ENCODE assay signal across 8 cellular contexts in genomic region chr15:34109775-34110663, GRCh38. TPM values are rescaled to one million over a fixed set of nuclear protein-coding genes. Genes with fewer than 3 reads are reported as not detected.
DNase-seq lines count a peak whose midpoint lies in the region; ATAC-seq and TF ChIP-seq lines count a peak whose summit lies in the region.

No MANE protein-coding gene starts in this region.

- H3K4me1 Mint-ChIP-seq in natural killer cell, result no peaks in the 10 kb centered on the region
- H3K4me1 Mint-ChIP-seq in natural killer cell treated with Interleukin-12 subunit alpha and Interleukin-12 subunit beta and Interleukin-15 and Interleukin-18, amount 100 ng/mL, for 72 hours (ENCODE audit: low read depth in 2 of 2), result no peaks in the 10 kb centered on the region

- H3K4me1 ChIP-seq in mammary epithelial cell (ENCODE audit: insufficient read depth, low read length), result no peaks in the 10 kb centered on the region
- no peaks in the 10 kb centered on the region for H3K4me1 ChIP-seq in mucosa of descending colon (ENCODE audit: low read depth)

- dilution Hi-C loops in mammary epithelial cell (cut with HindIII; ENCODE audit: low sequenced_read_pairs), result no loop called here

- WGBS in mammary epithelial cell (ENCODE audit: low coverage, missing lambda C conversion rate), result 58% methylated on average over 5 of the region's 5 CpGs

- H3K4me3 ChIP-seq in mammary epithelial cell (replicated peaks in 1 of 3; ENCODE audit: insufficient read depth in 1 of 3, low read depth in 2 of 3, low read length in 3 of 3) (no peak overlapping the region), mucosa of descending colon (no peak overlapping the region)

- H3K9ac ChIP-seq in mammary epithelial cell (ENCODE audit: insufficient read depth, low read length), result no peak overlapping the region

- H3K27me3 ChIP-seq in mammary epithelial cell (ENCODE audit: insufficient read depth, low read length), result no peaks in the 10 kb centered on the region

- in situ Hi-C loops in mammary epithelial cell (cut with MboI; ENCODE audit: low sequenced_read_pairs in 2 of 2), result loop anchor here (10.0 to 25.0 kb wide), 5 partner anchors 65 to 477 kb away; partner anchors contain the start of genes GOLGA8B (in 2 of the 2), KATNBL1 (in 1 of the 2) and LPCAT4 (in 1 of the 2)

- H3K36me3 Mint-ChIP-seq in natural killer cell, result no peaks in the 10 kb centered on the region
- no peaks in the 10 kb centered on the region for H3K36me3 Mint-ChIP-seq in natural killer cell treated with Interleukin-12 subunit alpha and Interleukin-12 subunit beta and Interleukin-15 and Interleukin-18, amount 100 ng/mL, for 72 hours

- no peak overlapping the region for H3K4me3 Mint-ChIP-seq in natural killer cell
- H3K4me3 Mint-ChIP-seq in natural killer cell treated with Interleukin-12 subunit alpha and Interleukin-12 subunit beta and Interleukin-15 and Interleukin-18, amount 100 ng/mL, for 72 hours, result no peak overlapping the region

- no peaks in the 10 kb centered on the region for H3K79me2 ChIP-seq in mammary epithelial cell (ENCODE audit: insufficient read depth, low read length)

- H3K9me3 ChIP-seq in mammary epithelial cell (replicated peaks; ENCODE audit: insufficient read depth, low read length) (no peaks in the 10 kb centered on the region), mucosa of descending colon (no peaks in the 10 kb centered on the region)

- no peak overlapping the region for H3K4me2 ChIP-seq in mammary epithelial cell (ENCODE audit: insufficient read depth, low read depth, low read length)

- no peaks in the 10 kb centered on the region for H4K20me1 ChIP-seq in mammary epithelial cell (ENCODE audit: insufficient read depth, low read length)

- BruUV-seq in mammary epithelial cell (replicated peaks; lab: Mats Ljungman, UMichigan), result no TSS peak

- H3K36me3 ChIP-seq in mammary epithelial cell (ENCODE audit: insufficient read depth, low read length) (no peaks in the 10 kb centered on the region), mucosa of descending colon (ENCODE audit: low read depth) (no peaks in the 10 kb centered on the region)

- ATAC-seq in natural killer cell (peak in 1 of 3 donors; percentile 38), mucosa of descending colon (peak; percentile 38), HG02840 (IDR thresholded peaks at IDR 0.05; ENCODE audit: low FRiP score, unreplicated experiment) (no peak), GM21619 (IDR thresholded peaks at IDR 0.05; ENCODE audit: unreplicated experiment) (no peak)
- ATAC-seq in natural killer cell treated with Interleukin-12 subunit alpha and Interleukin-12 subunit beta and Interleukin-15 and Interleukin-18, amount 100 ng/mL, for 72 hours, result no peak

- no peak for DNase-seq in natural killer cell
- DNase-seq in natural killer cell treated with Interleukin-12 subunit alpha and Interleukin-12 subunit beta and Interleukin-15 and Interleukin-18, amount 100 ng/mL, for 72 hours (ENCODE audit: low spot score), result no peak
- DNase-seq in NCI-H2171 treated with DMSO at 0.1 percent for 48 hours (lab: John Stamatoyannopoulos, UW), result peak; percentile 67
- peak; percentile 21 for DNase-seq in mammary epithelial cell
- DNase-seq in mucosa of descending colon, result peak in 1 of 3 donors; percentile 15
- no peak for DNase-seq in activated T-cell treated with anti-CD3 and anti-CD28 coated beads, Interleukin-2, amount 50 U/mL, for 1 hour

- peaks cover 5 to 10% of the 10 kb centered on the region in 2 donors for H3K27me3 Mint-ChIP-seq in natural killer cell (ENCODE audit: low read depth in 2 of 2)
- H3K27me3 Mint-ChIP-seq in natural killer cell treated with Interleukin-12 subunit alpha and Interleukin-12 subunit beta and Interleukin-15 and Interleukin-18, amount 100 ng/mL, for 72 hours, result peaks cover 5 to 12% of the 10 kb centered on the region in 2 donors

- peak; percentile 28 for TF ChIP-seq CTCF in natural killer cell (IDR thresholded peaks at IDR 0.05)
- peak; percentile 58 to 77 for TF ChIP-seq CTCF in mammary epithelial cell (conservative IDR thresholded peaks at IDR 0.05 in 1 of 2, IDR thresholded peaks at IDR 0.05 in 1 of 2; ENCODE audit: extremely low read depth in 1 of 2, insufficient read depth in 1 of 2, low read depth in 1 of 2, low read length in 2 of 2)
- no peak for TF ChIP-seq CTCF in mucosa of descending colon (IDR thresholded peaks at IDR 0.05)

- intact Hi-C loops in natural killer cell (cut with micrococcal nuclease) (no loop called here), mammary epithelial cell (cut with micrococcal nuclease) (loop anchor here (1.0 kb wide), 3 partner anchors 100 to 478 kb away; partner anchors contain the start of genes KATNBL1 and LPCAT4), mucosa of descending colon (cut with DNase I, micrococcal nuclease) (loop anchor here in 1 of 2 donors (10.0 kb wide), 1 partner anchor 105 kb away; the partner anchor contains the start of gene KATNBL1)

- CTCF ChIA-PET in mammary epithelial cell (lab: Charles Lee; ENCODE audit: low non-redundant PET), result interaction anchor here (0.6 to 1.0 kb wide), 2 partner anchors 100 to 258 kb away, joined by 3 to 9 read pairs; partner anchors contain the start of gene KATNBL1

- no peak overlapping the region for H3K27ac Mint-ChIP-seq in natural killer cell
- H3K27ac Mint-ChIP-seq in natural killer cell treated with Interleukin-12 subunit alpha and Interleukin-12 subunit beta and Interleukin-15 and Interleukin-18, amount 100 ng/mL, for 72 hours, result no peak overlapping the region

- no peak overlapping the region for H2AFZ ChIP-seq in mammary epithelial cell (ENCODE audit: low read depth, low read length)

- H3K9me3 Mint-ChIP-seq in natural killer cell, result no peaks in the 10 kb centered on the region
- H3K9me3 Mint-ChIP-seq in natural killer cell treated with Interleukin-12 subunit alpha and Interleukin-12 subunit beta and Interleukin-15 and Interleukin-18, amount 100 ng/mL, for 72 hours, result no peaks in the 10 kb centered on the region

- H3K27ac ChIP-seq in mammary epithelial cell (ENCODE audit: insufficient read depth, low read depth, low read length), result no peak overlapping the region

RNA-seq across cellular contexts. Expression of gene PGBD4, which starts 8.1 kb away (rescaled TPM):
- total RNA-seq in natural killer cell, result 1 to 10 TPM; 3.2 to 4.2 (median 4.0) TPM
- total RNA-seq in natural killer cell treated with Interleukin-12 subunit alpha and Interleukin-12 subunit beta and Interleukin-15 and Interleukin-18, amount 100 ng/mL, for 72 hours, result 1 to 10 TPM; 3.4 to 4.4 TPM
- total RNA-seq in mammary epithelial cell, result 1 to 10 TPM; 1.3 to 2.1 TPM
- polyA plus RNA-seq in mammary epithelial cell, result 0.94 TPM
- polyA minus RNA-seq in mammary epithelial cell, result 0.83 TPM
- 1 to 10 TPM; 1.4 to 2.0 (median 1.7) TPM for total RNA-seq in mucosa of descending colon

RNA-seq across cellular contexts. Expression of gene EMC7, which starts 8.4 kb away (rescaled TPM):
- total RNA-seq in natural killer cell, result 10 to 100 TPM; 55.9 to 60.8 (median 59.6) TPM
- total RNA-seq in natural killer cell treated with Interleukin-12 subunit alpha and Interleukin-12 subunit beta and Interleukin-15 and Interleukin-18, amount 100 ng/mL, for 72 hours, result 10 to 100 TPM; 57.7 to 90.2 TPM
- 10 to 100 TPM; 28.3 to 75.8 TPM for total RNA-seq in mammary epithelial cell
- polyA plus RNA-seq in mammary epithelial cell, result 50.6 TPM
- polyA minus RNA-seq in mammary epithelial cell, result 22.4 TPM
- 10 to 100 TPM; 56.2 to 70.2 (median 59.6) TPM for total RNA-seq in mucosa of descending colon

Comparison
In these comparisons a context has a peak if more than half of its experiments do, and no peak if none do; other contexts are left out.
1. DNase-seq: peak in NCI-H2171 treated with DMSO at 0.1 percent for 48 hours (single experiment) and mammary epithelial cell (single experiment); none in natural killer cell (single experiment), natural killer cell treated with Interleukin-12 subunit alpha and Interleukin-12 subunit beta and Interleukin-15 and Interleukin-18, amount 100 ng/mL, for 72 hours (single experiment) and activated T-cell treated with anti-CD3 and anti-CD28 coated beads, Interleukin-2, amount 50 U/mL, for 1 hour (single experiment).